In the genomic region with DNA sequence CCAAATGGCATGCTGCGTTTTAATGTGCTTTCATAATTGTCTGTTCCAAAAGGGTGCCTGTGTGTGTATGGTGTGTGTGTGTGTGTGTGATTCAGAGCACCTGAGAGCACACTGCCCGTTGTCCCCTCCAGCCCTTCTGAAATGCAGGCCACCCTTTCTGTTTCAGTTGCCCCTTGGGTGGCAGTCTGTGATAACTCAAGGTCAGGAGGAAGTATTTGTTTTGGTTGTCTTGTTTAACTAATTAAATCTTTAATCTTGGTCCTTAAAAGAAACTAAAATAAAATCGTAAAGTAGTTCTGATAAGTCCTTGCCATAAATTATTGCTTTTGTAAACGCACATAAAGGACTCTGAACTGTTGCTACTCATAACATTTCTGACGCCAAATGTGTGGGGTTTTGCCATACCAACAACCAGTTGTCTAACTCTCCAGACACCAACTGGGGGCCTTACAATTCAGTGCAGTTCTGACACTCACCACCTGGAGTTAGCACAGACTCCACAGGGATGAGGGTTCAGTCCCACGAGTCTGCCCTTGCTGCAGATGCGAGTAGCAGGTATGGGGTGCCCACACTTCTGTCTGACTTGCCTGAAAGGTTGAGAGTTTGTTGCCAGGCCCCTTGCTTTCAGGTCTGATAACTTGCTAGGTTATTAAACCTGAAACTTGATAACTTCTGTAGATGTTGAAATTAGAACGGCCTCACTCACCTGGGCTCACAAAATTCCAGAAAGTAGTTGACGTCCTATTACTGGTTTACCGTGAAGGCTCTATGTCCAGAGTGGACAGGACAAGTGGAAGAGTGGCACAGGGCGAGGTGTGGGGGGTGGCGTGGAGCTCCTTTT, we compare ENCODE assay signal across 14 cellular contexts.
DNase-seq lines count a peak whose midpoint lies in the region; FAIRE-seq and TF ChIP-seq lines count a peak whose summit lies in the region.
"Had no signal": no experiment of that assay in that cellular context is flagged by ENCODE, and none has a peak within 500 bp of the region (broad histone marks: within the 10 kb centered on the region; RNA-seq: fewer than 3 reads in every experiment).

No MANE protein-coding gene starts in this region.

- TF ChIP-seq CTCF in NB4 (IDR thresholded peaks at IDR 0.05; ENCODE audit: low read depth, low read length) (peak; percentile 31), endodermal cell (conservative IDR thresholded peaks at IDR 0.05) (peak; percentile 63), sigmoid colon (IDR thresholded peaks at IDR 0.05) (peak in 1 of 4 experiments; percentile 21)

- H3K9ac ChIP-seq in endodermal cell (ENCODE audit: extremely low read depth, low read length, poor library complexity, severe bottlenecking) = no peak overlapping the region

- no peak for TF ChIP-seq EP300 in sigmoid colon (IDR thresholded peaks at IDR 0.05)

- H3K9me3 ChIP-seq in endodermal cell (ENCODE audit: control insufficient read depth, low read length) = no peaks in the 10 kb centered on the region
- no peaks in the 10 kb centered on the region for H3K9me3 ChIP-seq in small intestine (ENCODE audit: control insufficient read depth, low read depth)
- no peaks in the 10 kb centered on the region for H3K9me3 ChIP-seq in sigmoid colon
- H3K9me3 ChIP-seq: SJCRH30 had no signal

- 91 to 95% methylated on average over 10 to 12 of the region's 12 CpGs for WGBS in endodermal cell (ENCODE audit: insufficient coverage in 1 of 2, insufficient read length in 1 of 2), 2 experiments
- 19 to 60% (median 34%) methylated on average over 12 of the region's 12 CpGs for WGBS in small intestine, 3 donors
- WGBS in sigmoid colon, 2 donors = 34 to 71% methylated on average over 12 of the region's 12 CpGs

- no peak overlapping the region for H3K4me3 Mint-ChIP-seq in endodermal cell
- H3K4me3 Mint-ChIP-seq: activated CD4-positive, alpha-beta T cell treated with anti-CD3 and anti-CD28 coated beads, Interleukin-2, amount 10 ng/mL, durations not matched to agents 7 days and 5 days; activated naive CD4-positive, alpha-beta T cell treated with anti-CD3 and anti-CD28 coated beads, Interleukin-2, amount 10 ng/mL, durations not matched to agents 7 days and 5 days; dendritic cell treated with granulocyte-macrophage colony-stimulating factor and Interleukin-4, amounts not matched to agents 40 ng/mL and 50 ng/mL, for 4 days had no signal

- TF ChIP-seq POLR2A in NB4 (IDR thresholded peaks at IDR 0.05; ENCODE audit: extremely low read depth, insufficient read length) = no peak
- no peak for TF ChIP-seq POLR2A in sigmoid colon (IDR thresholded peaks at IDR 0.05)

- H3K9me3 Mint-ChIP-seq in endodermal cell = peaks cover 1% of the 10 kb centered on the region
- H3K9me3 Mint-ChIP-seq: activated CD4-positive, alpha-beta T cell treated with anti-CD3 and anti-CD28 coated beads, Interleukin-2, amount 10 ng/mL, durations not matched to agents 7 days and 5 days; activated naive CD4-positive, alpha-beta T cell treated with anti-CD3 and anti-CD28 coated beads, Interleukin-2, amount 10 ng/mL, durations not matched to agents 7 days and 5 days; dendritic cell treated with granulocyte-macrophage colony-stimulating factor and Interleukin-4, amounts not matched to agents 40 ng/mL and 50 ng/mL, for 4 days had no signal

- peaks cover 4% of the 10 kb centered on the region for H3K36me3 Mint-ChIP-seq in endodermal cell (ENCODE audit: low read depth)
- H3K36me3 Mint-ChIP-seq: activated naive CD4-positive, alpha-beta T cell treated with anti-CD3 and anti-CD28 coated beads, Interleukin-2, amount 10 ng/mL, durations not matched to agents 7 days and 5 days had no signal

- DNase-seq in DMS53 (lab: John Stamatoyannopoulos, UW) = peak; percentile 20
- no peak for DNase-seq in DMS53 treated with DMSO at 0.1 percent for 48 hours (lab: John Stamatoyannopoulos, UW; ENCODE audit: unreplicated experiment)
- peak; percentile 55 for DNase-seq in NB4 (ENCODE audit: low read depth)
- peak; percentile 63 for DNase-seq in endodermal cell
- peak; percentile 73 for DNase-seq in small intestine
- DNase-seq in sigmoid colon = no peak
- DNase-seq in UCSD-AML1 (lab: John Stamatoyannopoulos, UW; ENCODE audit: unreplicated experiment) = no peak
- DNase-seq in OCI-M1 (lab: John Stamatoyannopoulos, UW) = no peak
- DNase-seq: activated CD4-positive, alpha-beta T cell treated with anti-CD3 and anti-CD28 coated beads, Interleukin-2, amount 10 ng/mL, durations not matched to agents 7 days and 5 days; activated naive CD4-positive, alpha-beta T cell treated with anti-CD3 and anti-CD28 coated beads, Interleukin-2, amount 10 ng/mL, durations not matched to agents 7 days and 5 days; midbrain; MM.1S; SJCRH30 had no signal

- no peak for FAIRE-seq in small intestine (lab: Jason Lieb, UNC)

- peaks cover 56% of the 10 kb centered on the region for H3K4me1 Mint-ChIP-seq in endodermal cell

- H3K27me3 Mint-ChIP-seq in endodermal cell (ENCODE audit: insufficient read depth) = no peaks in the 10 kb centered on the region
- H3K27me3 Mint-ChIP-seq: activated CD4-positive, alpha-beta T cell treated with anti-CD3 and anti-CD28 coated beads, Interleukin-2, amount 10 ng/mL, durations not matched to agents 7 days and 5 days; activated naive CD4-positive, alpha-beta T cell treated with anti-CD3 and anti-CD28 coated beads, Interleukin-2, amount 10 ng/mL, durations not matched to agents 7 days and 5 days; dendritic cell treated with granulocyte-macrophage colony-stimulating factor and Interleukin-4, amounts not matched to agents 40 ng/mL and 50 ng/mL, for 4 days had no signal

- H3K36me3 ChIP-seq in endodermal cell (ENCODE audit: control insufficient read depth, insufficient read depth, low read length) (no peaks in the 10 kb centered on the region), small intestine (ENCODE audit: control insufficient read depth in 2 of 2, insufficient read depth in 2 of 2, low read length in 2 of 2) (no peaks in the 10 kb centered on the region), sigmoid colon (no peaks in the 10 kb centered on the region)
- H3K36me3 ChIP-seq: SJCRH30 had no signal

- H3K4me3 ChIP-seq in NB4 (ENCODE audit: low read depth, low read length) (no peak overlapping the region), endodermal cell (ENCODE audit: low read length) (no peak overlapping the region), small intestine (ENCODE audit: low read depth in 1 of 2, low read length in 2 of 2) (no peak overlapping the region), sigmoid colon (no peak overlapping the region)
- H3K4me3 ChIP-seq: SJCRH30 had no signal

- H3K4me1 ChIP-seq in endodermal cell (ENCODE audit: control insufficient read depth, insufficient read depth, low read length) (peaks cover 26% of the 10 kb centered on the region), small intestine (ENCODE audit: control insufficient read depth in 2 of 2, insufficient read depth in 1 of 2, low read depth in 1 of 2, low read length in 1 of 2) (peaks cover 5 to 12% of the 10 kb centered on the region in 2 donors), sigmoid colon (peaks cover 0 to 63% (median 57%) of the 10 kb centered on the region in 4 donors)

- H3K27me3 ChIP-seq in endodermal cell (ENCODE audit: control insufficient read depth, insufficient read depth, low read length, poor library complexity, severe bottlenecking) (no peaks in the 10 kb centered on the region), small intestine (ENCODE audit: control insufficient read depth in 2 of 2, insufficient read depth in 2 of 2, low read length in 2 of 2) (no peaks in the 10 kb centered on the region), sigmoid colon (no peaks in the 10 kb centered on the region)
- H3K27me3 ChIP-seq: SJCRH30 had no signal

- peak overlapping the region; percentile 69 for H3K27ac Mint-ChIP-seq in endodermal cell
- H3K27ac Mint-ChIP-seq: activated CD4-positive, alpha-beta T cell treated with anti-CD3 and anti-CD28 coated beads, Interleukin-2, amount 10 ng/mL, durations not matched to agents 7 days and 5 days; activated naive CD4-positive, alpha-beta T cell treated with anti-CD3 and anti-CD28 coated beads, Interleukin-2, amount 10 ng/mL, durations not matched to agents 7 days and 5 days; dendritic cell treated with granulocyte-macrophage colony-stimulating factor and Interleukin-4, amounts not matched to agents 40 ng/mL and 50 ng/mL, for 4 days had no signal

- intact Hi-C loops in sigmoid colon (cut with DNase I) = loop anchor here (5.0 kb wide), 1 partner anchor 42 kb away; no protein-coding TSS in a partner anchor

- H3K27ac ChIP-seq in endodermal cell (ENCODE audit: low read depth, low read length) (no peak overlapping the region), small intestine (ENCODE audit: low read depth in 1 of 2, low read length in 1 of 2) (peak overlapping the region in 1 of 2 donors; percentile 69), sigmoid colon (peak overlapping the region in 2 of 4 donors; percentile 7 to 24)
- H3K27ac ChIP-seq: SJCRH30 had no signal

Comparison
In these comparisons a context has a peak if more than half of its experiments do, and no peak if none do; other contexts are left out.
1. DNase-seq: peak in DMS53 (single experiment), NB4 (single experiment), endodermal cell (single experiment) and small intestine (single experiment); none in DMS53 treated with DMSO at 0.1 percent for 48 hours (single experiment), sigmoid colon (single experiment), UCSD-AML1 (single experiment) and OCI-M1 (single experiment).